1 cellular context compared by ENCODE assay signal in genomic region chr4:52019941-52020657, GRCh38.
TF ChIP-seq lines count a peak whose summit lies in the region.

LRRC66 (minus strand) TSS chr4:52020363; CDS start chr4:52017613, 2,750 bp downstream.

TF ChIP-seq in HCT116, 20 proteins besides CTCF, POLR2A, EP300 and RAD21:
- TF ChIP-seq MAX (IDR thresholded peaks at IDR 0.05) (no peak), FOSL1 (IDR thresholded peaks at IDR 0.05; ENCODE audit: low read depth) (0 out of 2 replicates have a peak, but pooled peaks have one; percentile 9), TCF7L2 (IDR thresholded peaks at IDR 0.05; ENCODE audit: borderline replicate concordance, extremely low read depth, insufficient read depth, insufficient read length) (peak; percentile 80), ZNF274 (IDR thresholded peaks at IDR 0.05; ENCODE audit: low read depth, low read length) (no peak), SP1 (IDR thresholded peaks at IDR 0.05; ENCODE audit: low read depth) (no peak), YY1 (IDR thresholded peaks at IDR 0.05; ENCODE audit: extremely low read depth, insufficient replicate concordance, low read depth, low read length) (peak; percentile 34), ELF1 (IDR thresholded peaks at IDR 0.05; ENCODE audit: borderline replicate concordance, low read depth) (no peak), ATF3 (IDR thresholded peaks at IDR 0.05) (no peak), CBX3 (IDR thresholded peaks at IDR 0.05; ENCODE audit: low read depth) (no peak)
